10 cellular contexts compared by ENCODE assay signal in genomic region chr17:68289473-68289872, GRCh38. TPM values are rescaled to one million over a fixed set of nuclear protein-coding genes. Genes with fewer than 3 reads are reported as not detected.
DNase-seq lines count a peak whose midpoint lies in the region; ATAC-seq and TF ChIP-seq lines count a peak whose summit lies in the region.
"Had no signal": no experiment of that assay in that cellular context is flagged by ENCODE, and none has a peak within 500 bp of the region (broad histone marks: within the 10 kb centered on the region; RNA-seq: fewer than 3 reads in every experiment).

No MANE protein-coding gene starts in this region.

- H3K4me3 Mint-ChIP-seq in activated naive CD4-positive, alpha-beta T cell treated with anti-CD3 and anti-CD28 coated beads, Interleukin-2, amount 10 ng/mL, durations not matched to agents 7 days and 5 days = peak overlapping the region; percentile 98
- peak overlapping the region; percentile 97 for H3K4me3 Mint-ChIP-seq in activated T-helper 17 cell treated with anti-CD3 and anti-CD28 coated beads, Interleukin-2, amount 50 U/mL, for 72 hours

- no peak for TF ChIP-seq CTCF in right lobe of liver (IDR thresholded peaks at IDR 0.05)
- TF ChIP-seq CTCF in vagina (IDR thresholded peaks at IDR 0.05) = no peak

- peak overlapping the region; percentile 97 for H3K27ac Mint-ChIP-seq in activated naive CD4-positive, alpha-beta T cell treated with anti-CD3 and anti-CD28 coated beads, Interleukin-2, amount 10 ng/mL, durations not matched to agents 7 days and 5 days
- H3K27ac Mint-ChIP-seq in activated naive CD4-positive, alpha-beta T cell treated with anti-CD3 and anti-CD28 coated beads, Interleukin-2, amount 50 U/mL, for 72 hours = no peak overlapping the region
- no peak overlapping the region for H3K27ac Mint-ChIP-seq in activated T-helper 17 cell treated with anti-CD3 and anti-CD28 coated beads, Interleukin-2, amount 50 U/mL, for 72 hours

- CTCF ChIA-PET in activated naive CD4-positive, alpha-beta T cell treated with anti-CD3 and anti-CD28 coated beads, Interleukin-2, amount 10 ng/mL, durations not matched to agents 7 days and 5 days (lab: Charles Lee) = interaction anchor here (0.9 to 1.5 kb wide), 4 partner anchors 27 to 172 kb away, joined by 3 to 4 read pairs (median 4); no protein-coding TSS in a partner anchor

- no peak for DNase-seq in activated naive CD4-positive, alpha-beta T cell treated with anti-CD3 and anti-CD28 coated beads, Interleukin-2, amount 10 ng/mL, durations not matched to agents 7 days and 5 days
- DNase-seq in activated naive CD4-positive, alpha-beta T cell treated with anti-CD3 and anti-CD28 coated beads, Interleukin-2, amount 50 U/mL, for 72 hours (ENCODE audit: low spot score in 2 of 2) = no peak
- DNase-seq in right lobe of liver = no peak
- no peak for DNase-seq in vagina (ENCODE audit: extremely low spot score in 2 of 2)
- DNase-seq in SHP77 (lab: John Stamatoyannopoulos, UW) = no peak
- DNase-seq in erythroblast (lab: John Stamatoyannopoulos, UW) = no peak
- no peak for DNase-seq in NCI-H1436 (lab: John Stamatoyannopoulos, UW)
- DNase-seq: NCI-H526 treated with DMSO at 0.1 percent for 48 hours had no signal

- no peaks in the 10 kb centered on the region for H3K9me3 ChIP-seq in right lobe of liver
- H3K9me3 ChIP-seq in vagina = no peaks in the 10 kb centered on the region

- intact Hi-C loops in right lobe of liver (cut with DNase I) (no loop called here), vagina (cut with DNase I) (no loop called here)

- TF ChIP-seq POLR2A in right lobe of liver (IDR thresholded peaks at IDR 0.05) (no peak), vagina (IDR thresholded peaks at IDR 0.05) (no peak), erythroblast (IDR thresholded peaks at IDR 0.05; ENCODE audit: low read length) (no peak)

- 81% methylated on average over 5 of the region's 7 CpGs for WGBS in right lobe of liver (ENCODE audit: insufficient coverage, low coverage, low lambda C conversion rate, missing lambda C conversion rate)

- H3K4me1 Mint-ChIP-seq in activated naive CD4-positive, alpha-beta T cell treated with anti-CD3 and anti-CD28 coated beads, Interleukin-2, amount 10 ng/mL, durations not matched to agents 7 days and 5 days = peaks cover 51% of the 10 kb centered on the region
- peaks cover 24% of the 10 kb centered on the region for H3K4me1 Mint-ChIP-seq in activated T-helper 17 cell treated with anti-CD3 and anti-CD28 coated beads, Interleukin-2, amount 50 U/mL, for 72 hours

- H3K27me3 ChIP-seq in right lobe of liver = peaks cover 0 to 7% of the 10 kb centered on the region in 2 donors
- no peaks in the 10 kb centered on the region for H3K27me3 ChIP-seq in vagina

- H3K27me3 Mint-ChIP-seq in activated naive CD4-positive, alpha-beta T cell treated with anti-CD3 and anti-CD28 coated beads, Interleukin-2, amount 10 ng/mL, durations not matched to agents 7 days and 5 days = peaks cover 15% of the 10 kb centered on the region
- no peaks in the 10 kb centered on the region for H3K27me3 Mint-ChIP-seq in activated T-helper 17 cell treated with anti-CD3 and anti-CD28 coated beads, Interleukin-2, amount 50 U/mL, for 72 hours

- H3K4me1 ChIP-seq in right lobe of liver (peaks cover 0 to 16% (median 2%) of the 10 kb centered on the region in 4 donors), vagina (peaks cover 33% of the 10 kb centered on the region)

- H3K36me3 ChIP-seq in right lobe of liver = no peaks in the 10 kb centered on the region
- no peaks in the 10 kb centered on the region for H3K36me3 ChIP-seq in vagina

- no peaks in the 10 kb centered on the region for H3K9me3 Mint-ChIP-seq in activated naive CD4-positive, alpha-beta T cell treated with anti-CD3 and anti-CD28 coated beads, Interleukin-2, amount 10 ng/mL, durations not matched to agents 7 days and 5 days
- no peaks in the 10 kb centered on the region for H3K9me3 Mint-ChIP-seq in activated naive CD4-positive, alpha-beta T cell treated with anti-CD3 and anti-CD28 coated beads, Interleukin-2, amount 50 U/mL, for 72 hours
- no peaks in the 10 kb centered on the region for H3K9me3 Mint-ChIP-seq in activated T-helper 17 cell treated with anti-CD3 and anti-CD28 coated beads, Interleukin-2, amount 50 U/mL, for 72 hours

- ATAC-seq in activated naive CD4-positive, alpha-beta T cell treated with anti-CD3 and anti-CD28 coated beads, Interleukin-2, amount 50 U/mL, for 72 hours = no peak
- ATAC-seq in activated T-helper 17 cell treated with anti-CD3 and anti-CD28 coated beads, Interleukin-2, amount 50 U/mL, for 72 hours (replicated peaks) = no peak
- ATAC-seq in right lobe of liver = no peak

- H3K36me3 Mint-ChIP-seq in activated naive CD4-positive, alpha-beta T cell treated with anti-CD3 and anti-CD28 coated beads, Interleukin-2, amount 10 ng/mL, durations not matched to agents 7 days and 5 days = peaks cover 7% of the 10 kb centered on the region
- peaks cover 0 to 6% of the 10 kb centered on the region in 2 donors for H3K36me3 Mint-ChIP-seq in activated naive CD4-positive, alpha-beta T cell treated with anti-CD3 and anti-CD28 coated beads, Interleukin-2, amount 50 U/mL, for 72 hours
- H3K36me3 Mint-ChIP-seq in activated T-helper 17 cell treated with anti-CD3 and anti-CD28 coated beads, Interleukin-2, amount 50 U/mL, for 72 hours (ENCODE audit: low read depth) = no peaks in the 10 kb centered on the region

- H3K4me3 ChIP-seq in right lobe of liver = peak overlapping the region in 1 of 3 donors; percentile 60
- H3K4me3 ChIP-seq in vagina = peak overlapping the region; percentile 53 to 76

- peak overlapping the region in 2 of 3 donors; percentile 60 to 76 for H3K27ac ChIP-seq in right lobe of liver
- no peak overlapping the region for H3K27ac ChIP-seq in vagina
- H3K27ac ChIP-seq: parathyroid adenoma had no signal

RNA-seq across cellular contexts. Expression of gene SLC16A6, which starts 1.5 kb away (rescaled TPM):
- 1 to 10 TPM in 1 of 2 donors, under 1 TPM in 1; 0.39 to 2.4 TPM for total RNA-seq in activated naive CD4-positive, alpha-beta T cell treated with anti-CD3 and anti-CD28 coated beads, Interleukin-2, amount 50 U/mL, for 72 hours
- 1 to 10 TPM in 1 of 2 donors, under 1 TPM in 1; 0.64 to 5.5 TPM for total RNA-seq in activated T-helper 17 cell treated with anti-CD3 and anti-CD28 coated beads, Interleukin-2, amount 50 U/mL, for 72 hours
- total RNA-seq in right lobe of liver = 1 to 10 TPM in 1 of 6 experiments, under 1 TPM in 5; 0.19 to 1.2 (median 0.45) TPM
- total RNA-seq in vagina = 2.7 TPM

RNA-seq across cellular contexts. Expression of gene ARSG, which starts 1.8 kb away (rescaled TPM):
- 10 to 100 TPM in 1 of 2 donors, 1 to 10 TPM in 1; 1.8 to 12.1 TPM for total RNA-seq in activated naive CD4-positive, alpha-beta T cell treated with anti-CD3 and anti-CD28 coated beads, Interleukin-2, amount 50 U/mL, for 72 hours
- total RNA-seq in activated T-helper 17 cell treated with anti-CD3 and anti-CD28 coated beads, Interleukin-2, amount 50 U/mL, for 72 hours = 1 to 10 TPM; 4.8 to 6.3 TPM
- total RNA-seq in right lobe of liver (1 to 10 TPM; 1.2 to 3.3 (median 2.5) TPM), vagina (8.1 TPM)

RNA-seq across cellular contexts. Expression of gene AMZ2, which starts 41.6 kb away (rescaled TPM):
- total RNA-seq in activated naive CD4-positive, alpha-beta T cell treated with anti-CD3 and anti-CD28 coated beads, Interleukin-2, amount 50 U/mL, for 72 hours = 100 to 1,000 TPM; 106 to 113 TPM
- 100 to 1,000 TPM; 100 to 112 TPM for total RNA-seq in activated T-helper 17 cell treated with anti-CD3 and anti-CD28 coated beads, Interleukin-2, amount 50 U/mL, for 72 hours
- 10 to 100 TPM; 15.3 to 31.2 (median 18.2) TPM for total RNA-seq in right lobe of liver
- total RNA-seq in vagina = 39.8 TPM
